14 cellular contexts compared by ENCODE assay signal in the genomic region with DNA sequence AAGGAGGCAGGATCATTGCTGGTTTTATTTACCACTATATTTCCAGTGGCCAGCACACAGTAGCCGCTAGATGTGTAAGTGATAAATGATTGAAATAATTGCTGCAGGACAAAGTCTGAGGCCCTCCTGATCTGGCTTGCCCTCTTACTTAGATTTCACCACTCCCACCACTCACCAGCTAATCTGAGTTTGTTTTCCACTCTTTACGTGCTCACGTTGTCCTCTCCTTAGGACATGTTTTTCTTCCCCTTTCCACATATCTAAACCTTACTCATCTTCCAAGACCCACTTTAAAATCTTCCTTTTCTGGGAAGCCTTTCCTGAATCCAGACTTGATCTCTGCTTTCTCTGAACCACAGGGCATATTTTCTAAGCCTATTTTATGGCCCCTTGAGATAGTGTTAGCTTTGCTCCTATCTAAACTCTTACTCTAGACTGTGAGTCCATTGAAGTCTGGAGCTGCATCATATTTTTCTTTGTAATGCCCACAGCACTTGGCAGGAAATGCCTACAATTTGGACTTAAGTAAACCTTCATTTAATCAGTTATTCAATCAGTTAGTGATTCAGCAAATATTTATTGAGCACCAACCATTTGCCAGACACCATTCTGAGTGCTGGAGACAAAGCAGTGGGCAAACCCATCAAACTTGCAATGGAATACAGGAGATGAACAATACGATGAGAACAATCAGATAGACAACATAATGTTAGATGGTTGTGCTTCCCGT. TPM values are rescaled to one million over a fixed set of nuclear protein-coding genes. Genes with fewer than 3 reads are reported as not detected.
A peak's percentile ranks its signal among the peaks of the same experiment; 100 is the strongest.
DNase-seq lines count a peak whose midpoint lies in the region; FAIRE-seq and TF ChIP-seq lines count a peak whose summit lies in the region.
"Had no signal": no experiment of that assay in that cellular context is flagged by ENCODE, and none has a peak within 500 bp of the region (broad histone marks: within the 10 kb centered on the region; RNA-seq: fewer than 3 reads in every experiment).

No MANE protein-coding gene starts in this region.

- no peak overlapping the region for H2AFZ ChIP-seq in PC-9
- H2AFZ ChIP-seq in smooth muscle cell (ENCODE audit: low read depth), result no peak overlapping the region

- no peak overlapping the region for H3K23ac ChIP-seq in mesendoderm (ENCODE audit: low read length)

- H3K56ac ChIP-seq in mesendoderm (ENCODE audit: low read length), result no peak overlapping the region

- no peak overlapping the region for H2AK5ac ChIP-seq in mesendoderm (ENCODE audit: low read length)

- intact Hi-C loops in PC-9 (cut with micrococcal nuclease; ENCODE audit: unreplicated experiment) (no loop called here), kidney (cut with DNase I) (no loop called here)

- CTCF ChIA-PET in PC-9 (lab: Charles Lee), result no interaction called here
- CTCF ChIA-PET in activated naive CD4-positive, alpha-beta T cell treated with anti-CD3 and anti-CD28 coated beads, Interleukin-2, amount 10 ng/mL, durations not matched to agents 7 days and 5 days (lab: Charles Lee), result no interaction called here

- H3K9ac ChIP-seq in kidney (ENCODE audit: low read length in 2 of 2) (no peak overlapping the region), smooth muscle cell (ENCODE audit: low read depth) (peak overlapping the region; percentile 23), mesendoderm (ENCODE audit: low read length) (no peak overlapping the region)

- peaks cover 8% of the 10 kb centered on the region for H3K4me1 Mint-ChIP-seq in activated naive CD4-positive, alpha-beta T cell treated with anti-CD3 and anti-CD28 coated beads, Interleukin-2, amount 10 ng/mL, durations not matched to agents 7 days and 5 days

- no peak overlapping the region for H4K5ac ChIP-seq in mesendoderm (ENCODE audit: low read length)

- peaks cover 7% of the 10 kb centered on the region; the same call in 1 of the 2 replicates for H3K36me3 ChIP-seq in PC-9 (ENCODE audit: low read depth)
- no peaks in the 10 kb centered on the region for H3K36me3 ChIP-seq in kidney (ENCODE audit: control insufficient read depth in 1 of 2, insufficient read depth in 2 of 2, low read length in 2 of 2)
- H3K36me3 ChIP-seq in smooth muscle cell (ENCODE audit: low read depth), result peaks cover 6% of the 10 kb centered on the region
- no peaks in the 10 kb centered on the region for H3K36me3 ChIP-seq in mesendoderm (ENCODE audit: control insufficient read depth, insufficient read depth, low read length)
- H3K36me3 ChIP-seq: Peyer's patch had no signal

- H3K36me3 Mint-ChIP-seq in activated naive CD4-positive, alpha-beta T cell treated with anti-CD3 and anti-CD28 coated beads, Interleukin-2, amount 10 ng/mL, durations not matched to agents 7 days and 5 days, result no peaks in the 10 kb centered on the region
- H3K36me3 Mint-ChIP-seq: brain had no signal

- no peak for FAIRE-seq in kidney (lab: Jason Lieb, UNC)

- BruUV-seq in PC-9 (replicated peaks; lab: Mats Ljungman, UMichigan), result no TSS peak

- H3F3A ChIP-seq in PC-9 (ENCODE audit: insufficient read depth, low read depth) (peaks cover 26% of the 10 kb centered on the region), smooth muscle cell (ENCODE audit: low read depth) (peaks cover 29% of the 10 kb centered on the region)

- H3K27me3 ChIP-seq in PC-9 (ENCODE audit: insufficient read depth, low read depth) (no peaks in the 10 kb centered on the region), smooth muscle cell (ENCODE audit: low read depth) (no peaks in the 10 kb centered on the region), mesendoderm (ENCODE audit: insufficient read depth, low read length, poor library complexity) (no peaks in the 10 kb centered on the region)
- H3K27me3 ChIP-seq: Peyer's patch had no signal

- DNase-seq in NCI-H146 (lab: John Stamatoyannopoulos, UW) (peak; percentile 2), NCI-H146 treated with DMSO at 0.1 percent for 48 hours (lab: John Stamatoyannopoulos, UW; ENCODE audit: unreplicated experiment) (no peak), PC-9 (no peak), kidney (no peak), smooth muscle cell (lab: John Stamatoyannopoulos, UW; ENCODE audit: unreplicated experiment) (no peak), hypothalamus (lab: John Stamatoyannopoulos, UW) (no peak), mesendoderm (no peak)
- no peak for DNase-seq in activated naive CD4-positive, alpha-beta T cell treated with anti-CD3 and anti-CD28 coated beads, Interleukin-2, amount 10 ng/mL, durations not matched to agents 7 days and 5 days
- DNase-seq: activated T-cell treated with anti-CD3 and anti-CD28 coated beads for 4 hours, DND-41, left colon, MV-4-11, Peyer's patch had no signal

- no peaks in the 10 kb centered on the region for H3K79me1 ChIP-seq in mesendoderm (ENCODE audit: low read length)

- H2BK120ac ChIP-seq in mesendoderm (ENCODE audit: low read depth, low read length), result no peak overlapping the region

- H3K9me3 ChIP-seq in PC-9 (ENCODE audit: insufficient read depth, low read depth) (peaks cover 15% of the 10 kb centered on the region), kidney (ENCODE audit: control insufficient read depth in 1 of 2, low read length in 2 of 2) (no peaks in the 10 kb centered on the region), smooth muscle cell (replicated peaks; ENCODE audit: low read depth) (no peaks in the 10 kb centered on the region)
- H3K9me3 ChIP-seq: Peyer's patch had no signal

- no peak overlapping the region for H3K27ac Mint-ChIP-seq in activated naive CD4-positive, alpha-beta T cell treated with anti-CD3 and anti-CD28 coated beads, Interleukin-2, amount 10 ng/mL, durations not matched to agents 7 days and 5 days

- peaks cover 12% of the 10 kb centered on the region; the same call in 1 of the 2 replicates for H3K79me2 ChIP-seq in PC-9 (ENCODE audit: low read depth)
- peaks cover 8% of the 10 kb centered on the region for H3K79me2 ChIP-seq in smooth muscle cell (ENCODE audit: low read depth)
- no peaks in the 10 kb centered on the region for H3K79me2 ChIP-seq in mesendoderm (ENCODE audit: control insufficient read depth, insufficient read depth, low read length)

- no peak overlapping the region; the same call in 1 of the 2 replicates for H3K4me3 ChIP-seq in PC-9
- peak overlapping the region; percentile 46 to 50 for H3K4me3 ChIP-seq in kidney (ENCODE audit: low read length in 2 of 2)
- H3K4me3 ChIP-seq in smooth muscle cell, result peak overlapping the region; percentile 25
- no peak overlapping the region for H3K4me3 ChIP-seq in mesendoderm (ENCODE audit: low read length)

- H2BK5ac ChIP-seq in mesendoderm (ENCODE audit: low read length), result no peak overlapping the region

- WGBS in smooth muscle cell (ENCODE audit: low lambda C conversion rate), result 12% methylated on average over 5 of the region's 5 CpGs
- WGBS in mesendoderm (ENCODE audit: extremely low coverage, insufficient coverage, low lambda C conversion rate), result no CpG with 5 or more reads among the region's 5 CpGs

- H3K9me2 ChIP-seq in PC-9 (ENCODE audit: insufficient read depth), result no peaks in the 10 kb centered on the region

- no peak overlapping the region for H4K8ac ChIP-seq in mesendoderm (ENCODE audit: low read depth, low read length)

- TF ChIP-seq CTCF in PC-9 (conservative IDR thresholded peaks at IDR 0.05) (no peak), kidney (IDR thresholded peaks at IDR 0.05; ENCODE audit: borderline replicate concordance, extremely low read depth, insufficient read depth) (no peak), smooth muscle cell (IDR thresholded peaks at IDR 0.05; ENCODE audit: borderline replicate concordance, insufficient read depth, poor library complexity, severe bottlenecking) (no peak)

- H2BK15ac ChIP-seq in mesendoderm (replicated peaks; ENCODE audit: low read depth), result no peak overlapping the region

- H3K4me3 Mint-ChIP-seq in activated naive CD4-positive, alpha-beta T cell treated with anti-CD3 and anti-CD28 coated beads, Interleukin-2, amount 10 ng/mL, durations not matched to agents 7 days and 5 days, result no peak overlapping the region

- no peaks in the 10 kb centered on the region for H4K20me1 ChIP-seq in PC-9 (ENCODE audit: insufficient read depth)
- H4K20me1 ChIP-seq in smooth muscle cell (ENCODE audit: low read depth), result no peaks in the 10 kb centered on the region

- no peak overlapping the region for H3K18ac ChIP-seq in mesendoderm (ENCODE audit: low read length)

- peak overlapping the region; percentile 49 for H3K4me2 ChIP-seq in PC-9
- peak overlapping the region; percentile 87 for H3K4me2 ChIP-seq in smooth muscle cell
- H3K4me2 ChIP-seq in mesendoderm (ENCODE audit: low read length), result no peak overlapping the region

- H3K9me3 Mint-ChIP-seq in activated naive CD4-positive, alpha-beta T cell treated with anti-CD3 and anti-CD28 coated beads, Interleukin-2, amount 10 ng/mL, durations not matched to agents 7 days and 5 days, result no peaks in the 10 kb centered on the region

- H3K4ac ChIP-seq in mesendoderm (ENCODE audit: low read depth, low read length), result no peak overlapping the region

- H3K27ac ChIP-seq in PC-9, result no peak overlapping the region
- H3K27ac ChIP-seq in kidney (ENCODE audit: low read depth in 2 of 2, low read length in 2 of 2), result no peak overlapping the region
- peak overlapping the region; percentile 95 for H3K27ac ChIP-seq in smooth muscle cell (ENCODE audit: low read depth)
- H3K27ac ChIP-seq in mesendoderm (ENCODE audit: low read depth, low read length), result no peak overlapping the region

- POLR2A ChIA-PET in PC-9 (lab: Charles Lee; ENCODE audit: unreplicated experiment), result no interaction called here

- H3K27me3 Mint-ChIP-seq in activated naive CD4-positive, alpha-beta T cell treated with anti-CD3 and anti-CD28 coated beads, Interleukin-2, amount 10 ng/mL, durations not matched to agents 7 days and 5 days, result peaks cover 32% of the 10 kb centered on the region
- H3K27me3 Mint-ChIP-seq: brain had no signal

- peaks cover 42% of the 10 kb centered on the region for H3K4me1 ChIP-seq in PC-9 (replicated peaks; ENCODE audit: insufficient read depth)
- no peaks in the 10 kb centered on the region for H3K4me1 ChIP-seq in kidney (ENCODE audit: control insufficient read depth in 1 of 2, insufficient read depth in 1 of 2, low read depth in 1 of 2, low read length in 2 of 2)
- H3K4me1 ChIP-seq in smooth muscle cell (ENCODE audit: low read depth), result peaks cover 17% of the 10 kb centered on the region
- no peaks in the 10 kb centered on the region for H3K4me1 ChIP-seq in mesendoderm (ENCODE audit: control insufficient read depth, low read depth, low read length)

RNA-seq across cellular contexts. Expression of a gene that starts 2.4 kb away (rescaled TPM):
- total RNA-seq in PC-9 (2021) (0.28 and 0.55 TPM in 2 replicates), kidney (33.4 TPM), smooth muscle cell (16.0 and 27.7 TPM in 2 replicates)
- polyA plus RNA-seq in kidney (ENCODE audit: insufficient read depth, low read depth, low replicate concordance) (5.8 TPM), smooth muscle cell (4.2 and 6.9 TPM in 2 replicates)
- polyA plus RNA-seq in mesendoderm (2013, experiment 1 of 2), result 0.03 TPM
- 0.04 TPM for polyA plus RNA-seq in mesendoderm (2013, experiment 2 of 2)

Comparison
In these comparisons a context has a peak if more than half of its experiments do, and no peak if none do; other contexts are left out.
1. H3K4me3 ChIP-seq: peak in kidney (2 of 2) and smooth muscle cell (single experiment); none in PC-9 (single experiment) and mesendoderm (single experiment).
2. RNA of a gene that starts 2.4 kb away (total RNA-seq): 33.4 TPM in kidney (single experiment) and 16.0 to 27.7 TPM in smooth muscle cell; 0.28 to 0.55 TPM in PC-9; every median in the first group is over 10 times any median in the second.